In genomic region chr18:27860701-27861107, GRCh38 we compare ENCODE assay signal across 10 cellular contexts.
A peak's percentile ranks its signal among the peaks of the same experiment; 100 is the strongest.
DNase-seq lines count a peak whose midpoint lies in the region; ATAC-seq and TF ChIP-seq lines count a peak whose summit lies in the region.
"Had no signal": no experiment of that assay in that cellular context is flagged by ENCODE, and none has a peak within 500 bp of the region (broad histone marks: within the 10 kb centered on the region; RNA-seq: fewer than 3 reads in every experiment).

No MANE protein-coding gene starts in this region.

- H3K27me3 ChIP-seq in kidney epithelial cell (ENCODE audit: control insufficient read depth, insufficient read depth, low read length): no peaks in the 10 kb centered on the region
- H3K27me3 ChIP-seq in stomach: no peaks in the 10 kb centered on the region

- peak; percentile 29 for DNase-seq in DMS53 treated with DMSO at 0.1 percent for 48 hours (lab: John Stamatoyannopoulos, UW; ENCODE audit: unreplicated experiment)
- DNase-seq in SW480 (ENCODE audit: low spot score): peak; percentile 62
- DNase-seq in kidney epithelial cell (ENCODE audit: low read depth): peak; percentile 39
- DNase-seq in stomach: no peak
- no peak for DNase-seq in GF-D8 (lab: John Stamatoyannopoulos, UW)
- DNase-seq in SW 1271 (lab: John Stamatoyannopoulos, UW): no peak
- DNase-seq: activated CD4-positive, alpha-beta T cell treated with anti-CD3 and anti-CD28 coated beads for 48 hours; NK-92 treated with Interleukin-12 subunit alpha and Interleukin-12 subunit beta, amount 100 ng/mL, for 24 hours had no signal

- H3K4me3 ChIP-seq in kidney epithelial cell (ENCODE audit: low read depth, low read length): no peak overlapping the region
- H3K4me3 ChIP-seq in stomach: no peak overlapping the region

- TF ChIP-seq CTCF in kidney epithelial cell (IDR thresholded peaks at IDR 0.05; ENCODE audit: insufficient read depth, low read length, poor library complexity, severe bottlenecking): no peak
- no peak for TF ChIP-seq CTCF in stomach (IDR thresholded peaks at IDR 0.05)

- H3K27ac ChIP-seq in stomach: no peak overlapping the region

- H3K4me1 ChIP-seq in stomach: peaks cover 0 to 7% (median 0%) of the 10 kb centered on the region in 4 donors

- ATAC-seq in HG03060 (IDR thresholded peaks at IDR 0.05; ENCODE audit: low read depth, unreplicated experiment) (peak; percentile 70), HG02870 (IDR thresholded peaks at IDR 0.05; ENCODE audit: unreplicated experiment) (no peak)

- intact Hi-C loops in stomach (cut with DNase I; ENCODE audit: low total_unique reads): no loop called here

- no peaks in the 10 kb centered on the region for H3K36me3 ChIP-seq in kidney epithelial cell (ENCODE audit: control insufficient read depth, insufficient read depth, low read length)
- no peaks in the 10 kb centered on the region for H3K36me3 ChIP-seq in stomach

- no peak for TF ChIP-seq POLR2A in stomach (IDR thresholded peaks at IDR 0.05)

- no peak for TF ChIP-seq EP300 in stomach (IDR thresholded peaks at IDR 0.05)

- no peaks in the 10 kb centered on the region for H3K9me3 ChIP-seq in stomach

- WGBS in stomach, 5 donors: 16 to 30% (median 18%) methylated on average over 4 of the region's 4 CpGs

Comparison
In these comparisons a context has a peak if more than half of its experiments do, and no peak if none do; other contexts are left out.
1. DNase-seq: peak in DMS53 treated with DMSO at 0.1 percent for 48 hours (single experiment), SW480 (single experiment) and kidney epithelial cell (single experiment); none in stomach (single experiment), GF-D8 (single experiment) and SW 1271 (0 of 2).